18 cellular contexts compared by ENCODE assay signal in genomic region chr11:74283580-74284180, GRCh38. TPM values are rescaled to one million over a fixed set of nuclear protein-coding genes. Genes with fewer than 3 reads are reported as not detected.
"Had no signal": no experiment of that assay in that cellular context is flagged by ENCODE, and none has a peak within 500 bp of the region (broad histone marks: within the 10 kb centered on the region; RNA-seq: fewer than 3 reads in every experiment).

No MANE protein-coding gene starts in this region.

- H3K9me3 ChIP-seq: body of pancreas, testis, vagina had no signal

- DNase-seq: activated CD4-positive, alpha-beta T cell treated with anti-CD3 and anti-CD28 coated beads for 1 hour; activated CD4-positive, alpha-beta T cell treated with anti-CD3 and anti-CD28 coated beads, Interleukin-2, amount 50 U/mL, for 1 hour; activated CD8-positive, alpha-beta T cell treated with anti-CD3 and anti-CD28 coated beads, Interleukin-2, amount 10 ng/mL, durations not matched to agents 7 days and 5 days; activated gamma-delta T cell treated with Interleukin-2 at 50 U/mL for 16 hours; activated T-cell treated with anti-CD3 and anti-CD28 coated beads, Interleukin-2, amount 50 U/mL, for 1 hour; anterior cingulate cortex; body of pancreas; caudate nucleus; effector memory CD4-positive, alpha-beta T cell; foreskin keratinocyte; naive thymus-derived CD8-positive, alpha-beta T cell; stimulated activated CD4-positive, alpha-beta T cell treated with anti-CD3 and anti-CD28 coated beads, Interleukin-4, amount 100 ng/mL, for 1 hour; testis had no signal

- H3K4me1 ChIP-seq: foreskin keratinocyte, neural progenitor cell, testis had no signal

- H3K4me2 ChIP-seq: neural progenitor cell had no signal

- H3K36me3 ChIP-seq: neural progenitor cell, vagina had no signal

- H3K27me3 ChIP-seq: body of pancreas, foreskin keratinocyte, neural progenitor cell, testis, vagina had no signal

- ATAC-seq: body of pancreas; foreskin keratinocyte; left lobe of liver; naive thymus-derived CD8-positive, alpha-beta T cell had no signal

- FAIRE-seq: keratinocyte had no signal

- H2AFZ ChIP-seq: neural progenitor cell had no signal

- H3K9ac ChIP-seq: neural progenitor cell had no signal

- H3K4me3 ChIP-seq: body of pancreas, lung, neural progenitor cell, testis, vagina had no signal

- H3K27ac ChIP-seq: body of pancreas, foreskin keratinocyte, neural progenitor cell, testis, vagina had no signal

RNA-seq across cellular contexts. Expression of gene P4HA3, which starts 27.8 kb away (rescaled TPM):
- total RNA-seq: activated CD8-positive, alpha-beta T cell treated with anti-CD3 and anti-CD28 coated beads, Interleukin-2, amount 10 ng/mL, durations not matched to agents 7 days and 5 days; body of pancreas; naive thymus-derived CD8-positive, alpha-beta T cell had no signal
- polyA plus RNA-seq: naive thymus-derived CD8-positive, alpha-beta T cell had no signal
